Comparison of ENCODE assay signal across 12 cellular contexts in genomic region chr17:68908045-68908444, GRCh38. TPM values are rescaled to one million over a fixed set of nuclear protein-coding genes. Genes with fewer than 3 reads are reported as not detected.
A peak's percentile ranks its signal among the peaks of the same experiment; 100 is the strongest.
DNase-seq lines count a peak whose midpoint lies in the region; ATAC-seq and TF ChIP-seq lines count a peak whose summit lies in the region.
"Had no signal": no experiment of that assay in that cellular context is flagged by ENCODE, and none has a peak within 500 bp of the region (broad histone marks: within the 10 kb centered on the region; RNA-seq: fewer than 3 reads in every experiment).

No MANE protein-coding gene starts in this region.

- H3K4me3 Mint-ChIP-seq in activated CD4-positive, alpha-beta T cell treated with anti-CD3 and anti-CD28 coated beads, Interleukin-2, amount 10 ng/mL, durations not matched to agents 7 days and 5 days = no peak overlapping the region
- no peak overlapping the region for H3K4me3 Mint-ChIP-seq in stimulated activated naive CD8-positive, alpha-beta T cell treated with anti-CD3 and anti-CD28 coated beads, Interleukin-15, amount 100 ng/mL, for 72 hours
- H3K4me3 Mint-ChIP-seq: activated naive CD4-positive, alpha-beta T cell treated with anti-CD3 and anti-CD28 coated beads, Interleukin-2, amount 50 U/mL, for 24 hours; memory B cell had no signal

- 100% methylated on average over 2 of the region's 2 CpGs for WGBS in mammary epithelial cell (ENCODE audit: low coverage, missing lambda C conversion rate)
- WGBS in suprapubic skin = 45% methylated on average over 2 of the region's 2 CpGs

- no peaks in the 10 kb centered on the region for H3K79me2 ChIP-seq in mammary epithelial cell (ENCODE audit: insufficient read depth, low read length)

- TF ChIP-seq CTCF in mammary epithelial cell (conservative IDR thresholded peaks at IDR 0.05 in 1 of 2, IDR thresholded peaks at IDR 0.05 in 1 of 2; ENCODE audit: extremely low read depth in 1 of 2, insufficient read depth in 1 of 2, low read depth in 1 of 2, low read length in 2 of 2) (no peak), suprapubic skin (IDR thresholded peaks at IDR 0.05) (no peak), upper lobe of right lung (IDR thresholded peaks at IDR 0.05) (no peak)

- POLR2A ChIA-PET in activated CD4-positive, alpha-beta T cell treated with anti-CD3 and anti-CD28 coated beads, Interleukin-2, amount 10 ng/mL, durations not matched to agents 7 days and 5 days (lab: Charles Lee) = no interaction called here

- no peaks in the 10 kb centered on the region for H3K36me3 Mint-ChIP-seq in activated CD4-positive, alpha-beta T cell treated with anti-CD3 and anti-CD28 coated beads, Interleukin-2, amount 10 ng/mL, durations not matched to agents 7 days and 5 days (ENCODE audit: low read depth)
- H3K36me3 Mint-ChIP-seq: activated naive CD4-positive, alpha-beta T cell treated with anti-CD3 and anti-CD28 coated beads, Interleukin-2, amount 50 U/mL, for 24 hours; memory B cell had no signal

- no peaks in the 10 kb centered on the region for H3K27me3 ChIP-seq in mammary epithelial cell (ENCODE audit: insufficient read depth, low read length)
- no peaks in the 10 kb centered on the region for H3K27me3 ChIP-seq in suprapubic skin
- no peaks in the 10 kb centered on the region for H3K27me3 ChIP-seq in upper lobe of right lung

- dilution Hi-C loops in mammary epithelial cell (cut with HindIII; ENCODE audit: low sequenced_read_pairs) = no loop called here

- CTCF ChIA-PET in mammary epithelial cell (lab: Charles Lee; ENCODE audit: low non-redundant PET) = no interaction called here
- CTCF ChIA-PET in activated CD4-positive, alpha-beta T cell treated with anti-CD3 and anti-CD28 coated beads, Interleukin-2, amount 10 ng/mL, durations not matched to agents 7 days and 5 days (lab: Charles Lee) = interaction anchor here (0.6 kb wide), 2 partner anchors 9 to 533 kb away, joined by 3 read pairs; no protein-coding TSS in a partner anchor

- intact Hi-C loops in mammary epithelial cell (cut with micrococcal nuclease) (no loop called here), upper lobe of right lung (cut with DNase I) (no loop called here)

- no peaks in the 10 kb centered on the region for H3K9me3 ChIP-seq in mammary epithelial cell (replicated peaks; ENCODE audit: insufficient read depth, low read length)
- no peaks in the 10 kb centered on the region for H3K9me3 ChIP-seq in suprapubic skin
- no peaks in the 10 kb centered on the region for H3K9me3 ChIP-seq in upper lobe of right lung

- H3K27me3 Mint-ChIP-seq in activated CD4-positive, alpha-beta T cell treated with anti-CD3 and anti-CD28 coated beads, Interleukin-2, amount 10 ng/mL, durations not matched to agents 7 days and 5 days = peaks cover 2% of the 10 kb centered on the region
- H3K27me3 Mint-ChIP-seq in stimulated activated naive CD8-positive, alpha-beta T cell treated with anti-CD3 and anti-CD28 coated beads, Interleukin-15, amount 100 ng/mL, for 72 hours = no peaks in the 10 kb centered on the region

- no peak for DNase-seq in mammary epithelial cell
- DNase-seq in suprapubic skin (ENCODE audit: low spot score in 2 of 2) = no peak
- DNase-seq in upper lobe of right lung = no peak
- DNase-seq in activated CD4-positive, alpha-beta T cell treated with anti-CD3 and anti-CD28 coated beads, Interleukin-2, amount 10 ng/mL, durations not matched to agents 7 days and 5 days = no peak
- DNase-seq in stimulated activated naive CD8-positive, alpha-beta T cell treated with anti-CD3 and anti-CD28 coated beads, Interleukin-15, amount 100 ng/mL, for 72 hours = no peak
- DNase-seq: DMS53, Karpas-422 had no signal

- no peaks in the 10 kb centered on the region for H3K4me1 Mint-ChIP-seq in activated CD4-positive, alpha-beta T cell treated with anti-CD3 and anti-CD28 coated beads, Interleukin-2, amount 10 ng/mL, durations not matched to agents 7 days and 5 days
- no peaks in the 10 kb centered on the region for H3K4me1 Mint-ChIP-seq in stimulated activated naive CD8-positive, alpha-beta T cell treated with anti-CD3 and anti-CD28 coated beads, Interleukin-15, amount 100 ng/mL, for 72 hours
- H3K4me1 Mint-ChIP-seq: activated naive CD4-positive, alpha-beta T cell treated with anti-CD3 and anti-CD28 coated beads, Interleukin-2, amount 50 U/mL, for 24 hours had no signal

- no peak overlapping the region for H3K4me2 ChIP-seq in mammary epithelial cell (ENCODE audit: insufficient read depth, low read depth, low read length)

- H3K4me3 ChIP-seq in mammary epithelial cell (replicated peaks in 1 of 3; ENCODE audit: insufficient read depth in 1 of 3, low read depth in 2 of 3, low read length in 3 of 3) (no peak overlapping the region), suprapubic skin (no peak overlapping the region), upper lobe of right lung (no peak overlapping the region)

- H2AFZ ChIP-seq in mammary epithelial cell (ENCODE audit: low read depth, low read length) = peak overlapping the region; percentile 46

- H3K9me3 Mint-ChIP-seq in activated CD4-positive, alpha-beta T cell treated with anti-CD3 and anti-CD28 coated beads, Interleukin-2, amount 10 ng/mL, durations not matched to agents 7 days and 5 days = no peaks in the 10 kb centered on the region
- H3K9me3 Mint-ChIP-seq in stimulated activated naive CD8-positive, alpha-beta T cell treated with anti-CD3 and anti-CD28 coated beads, Interleukin-15, amount 100 ng/mL, for 72 hours = peaks cover 1 to 14% of the 10 kb centered on the region in 2 donors

- ATAC-seq in GM19397 (IDR thresholded peaks at IDR 0.05; ENCODE audit: unreplicated experiment) (peak; percentile 51), HG02938 (IDR thresholded peaks at IDR 0.05; ENCODE audit: unreplicated experiment) (peak; percentile 70), upper lobe of right lung (no peak)
- no peak for ATAC-seq in stimulated activated naive CD8-positive, alpha-beta T cell treated with anti-CD3 and anti-CD28 coated beads, Interleukin-15, amount 100 ng/mL, for 72 hours

- in situ Hi-C loops in mammary epithelial cell (cut with MboI; ENCODE audit: low sequenced_read_pairs in 2 of 2) = no loop called here

- H3K27ac Mint-ChIP-seq in activated CD4-positive, alpha-beta T cell treated with anti-CD3 and anti-CD28 coated beads, Interleukin-2, amount 10 ng/mL, durations not matched to agents 7 days and 5 days = no peak overlapping the region
- H3K27ac Mint-ChIP-seq in stimulated activated naive CD8-positive, alpha-beta T cell treated with anti-CD3 and anti-CD28 coated beads, Interleukin-15, amount 100 ng/mL, for 72 hours = no peak overlapping the region
- H3K27ac Mint-ChIP-seq: activated naive CD4-positive, alpha-beta T cell treated with anti-CD3 and anti-CD28 coated beads, Interleukin-2, amount 50 U/mL, for 24 hours; memory B cell had no signal

- H3K4me1 ChIP-seq in mammary epithelial cell (ENCODE audit: insufficient read depth, low read length) (peaks cover 26% of the 10 kb centered on the region), suprapubic skin (peaks cover 31% of the 10 kb centered on the region), upper lobe of right lung (peaks cover 21% of the 10 kb centered on the region)

- no TSS peak for BruUV-seq in mammary epithelial cell (replicated peaks; lab: Mats Ljungman, UMichigan)

- H3K36me3 ChIP-seq in mammary epithelial cell (ENCODE audit: insufficient read depth, low read length) (no peaks in the 10 kb centered on the region), suprapubic skin (no peaks in the 10 kb centered on the region), upper lobe of right lung (no peaks in the 10 kb centered on the region)

- TF ChIP-seq POLR2A in suprapubic skin (IDR thresholded peaks at IDR 0.05) = no peak

- H3K9ac ChIP-seq in mammary epithelial cell (ENCODE audit: insufficient read depth, low read length) = no peak overlapping the region

- H4K20me1 ChIP-seq in mammary epithelial cell (ENCODE audit: insufficient read depth, low read length) = no peaks in the 10 kb centered on the region

- TF ChIP-seq EP300 in suprapubic skin (IDR thresholded peaks at IDR 0.05) = no peak

- H3K27ac ChIP-seq in mammary epithelial cell (ENCODE audit: insufficient read depth, low read depth, low read length) (peak overlapping the region; percentile 74), suprapubic skin (peak overlapping the region; percentile 76), upper lobe of right lung (no peak overlapping the region)

RNA-seq across cellular contexts. Expression of gene ABCA8, which starts 47.1 kb away (rescaled TPM):
- total RNA-seq in mammary epithelial cell (under 1 TPM in 1 of 2 donors, not detected in 1; under 0.01 TPM), suprapubic skin (10 to 100 TPM in 1 of 4 donors, 1 to 10 TPM in 3; 5.5 to 16.7 (median 8.4) TPM), upper lobe of right lung (34.0 TPM)
- not detected for polyA plus RNA-seq in mammary epithelial cell
- polyA minus RNA-seq in mammary epithelial cell = not detected
- not detected for total RNA-seq in activated CD4-positive, alpha-beta T cell treated with anti-CD3 and anti-CD28 coated beads, Interleukin-2, amount 10 ng/mL, durations not matched to agents 7 days and 5 days
- total RNA-seq: epithelial cell of proximal tubule had no signal

Comparison
In these comparisons a context has a peak if more than half of its experiments do, and no peak if none do; other contexts are left out.
1. ATAC-seq: peak in GM19397 (single experiment) and HG02938 (single experiment); none in upper lobe of right lung (single experiment) and stimulated activated naive CD8-positive, alpha-beta T cell treated with anti-CD3 and anti-CD28 coated beads, Interleukin-15, amount 100 ng/mL, for 72 hours (single experiment).
2. RNA of gene ABCA8, which starts 47.1 kb away (total RNA-seq): 34.0 TPM in upper lobe of right lung (single experiment) and 5.5 to 16.7 TPM in suprapubic skin; under 0.01 TPM in mammary epithelial cell and not detected in activated CD4-positive, alpha-beta T cell treated with anti-CD3 and anti-CD28 coated beads, Interleukin-2, amount 10 ng/mL, durations not matched to agents 7 days and 5 days; every median in the first group is over 4 times any median in the second.